35 cellular contexts compared by ENCODE assay signal in genomic region chr7:7223250-7223649, GRCh38.
"Had no signal": no experiment of that assay in that cellular context is flagged by ENCODE, and none has a peak within 500 bp of the region (broad histone marks: within the 10 kb centered on the region; RNA-seq: fewer than 3 reads in every experiment).

No MANE protein-coding gene starts in this region.

- H3K4me3 ChIP-seq: ascending aorta, cardiac muscle cell, Peyer's patch had no signal

- ATAC-seq: PC-3, Right ventricle myocardium inferior, SK-N-SH treated with all-trans-retinoic acid at 6 μM for 48 hours, T-cell had no signal

- H3K4me1 ChIP-seq: Peyer's patch had no signal

- H3K9me3 ChIP-seq: Peyer's patch had no signal

- H3K4me3 Mint-ChIP-seq: activated B cell treated with CpG ODN at 0.5 μM for 24 hours; activated naive CD4-positive, alpha-beta T cell treated with anti-CD3 and anti-CD28 coated beads, Interleukin-2, amount 10 ng/mL, durations not matched to agents 7 days and 5 days; activated naive CD8-positive, alpha-beta T cell treated with anti-CD3 and anti-CD28 coated beads, Interleukin-2, amount 10 ng/mL, durations not matched to agents 7 days and 5 days; activated T-helper 1 cell treated with anti-CD3 and anti-CD28 coated beads, Interleukin-12 subunit alpha, Interleukin-12 subunit beta, Interleukin-2, Interleukin-4 antibody, amounts not matched to agents 30 ng/mL and 10 ng/mL and 1 ng/mL, durations not matched to agents 14 hours and 24 hours and 36 hours; central memory CD8-positive, alpha-beta T cell; T-cell had no signal

- H3K36me3 ChIP-seq: ascending aorta, cardiac muscle cell, Peyer's patch had no signal

- DNase-seq: activated B cell treated with CpG ODN at 0.5 μM for 24 hours; activated CD4-positive, alpha-beta T cell treated with anti-CD3 and anti-CD28 coated beads for 48 hours; activated CD4-positive, CD25-positive, alpha-beta regulatory T cell treated with anti-CD3 and anti-CD28 coated beads, Interleukin-2, amount 50 U/mL, for 72 hours; activated gamma-delta T cell treated with Interleukin-2 at 50 U/mL for 16 hours; activated naive CD4-positive, alpha-beta T cell treated with anti-CD3 and anti-CD28 coated beads, Interleukin-2, amount 10 ng/mL, durations not matched to agents 7 days and 5 days; activated naive CD8-positive, alpha-beta T cell treated with anti-CD3 and anti-CD28 coated beads, Interleukin-2, amount 10 ng/mL, durations not matched to agents 7 days and 5 days; activated T-cell treated with anti-CD3 and anti-CD28 coated beads, Interleukin-2, amount 50 U/mL, for 1 hour; amygdala; KG1; MM.1S; MV-4-11; NCI-H1092; NCI-H1436 treated with DMSO at 0.1 percent for 48 hours; NCI-H1694 treated with DMSO at 0.1 percent for 48 hours; NCI-H2029; NCI-H2107; NCI-H2171; NCI-H510A; NCI-H526; NCI-H748 treated with DMSO at 0.1 percent for 48 hours; NK-92 treated with Interleukin-12 subunit alpha and Interleukin-12 subunit beta, amount 100 ng/mL, for 24 hours; PC-3; Peyer's patch; SIG-M5; T-cell; T-helper 2 cell; T-helper 9 cell had no signal

- H3K27ac Mint-ChIP-seq: activated B cell treated with CpG ODN at 0.5 μM for 24 hours; activated naive CD4-positive, alpha-beta T cell treated with anti-CD3 and anti-CD28 coated beads, Interleukin-2, amount 10 ng/mL, durations not matched to agents 7 days and 5 days; activated naive CD8-positive, alpha-beta T cell treated with anti-CD3 and anti-CD28 coated beads, Interleukin-2, amount 10 ng/mL, durations not matched to agents 7 days and 5 days; activated T-helper 1 cell treated with anti-CD3 and anti-CD28 coated beads, Interleukin-12 subunit alpha, Interleukin-12 subunit beta, Interleukin-2, Interleukin-4 antibody, amounts not matched to agents 30 ng/mL and 10 ng/mL and 1 ng/mL, durations not matched to agents 14 hours and 24 hours and 36 hours; T-cell had no signal

- H3K27me3 ChIP-seq: ascending aorta, cardiac muscle cell, Peyer's patch had no signal

- H3K9me3 Mint-ChIP-seq: activated B cell treated with CpG ODN at 0.5 μM for 24 hours; activated naive CD4-positive, alpha-beta T cell treated with anti-CD3 and anti-CD28 coated beads, Interleukin-2, amount 10 ng/mL, durations not matched to agents 7 days and 5 days; activated naive CD8-positive, alpha-beta T cell treated with anti-CD3 and anti-CD28 coated beads, Interleukin-2, amount 10 ng/mL, durations not matched to agents 7 days and 5 days; activated T-helper 1 cell treated with anti-CD3 and anti-CD28 coated beads, Interleukin-12 subunit alpha, Interleukin-12 subunit beta, Interleukin-2, Interleukin-4 antibody, amounts not matched to agents 30 ng/mL and 10 ng/mL and 1 ng/mL, durations not matched to agents 14 hours and 24 hours and 36 hours; central memory CD8-positive, alpha-beta T cell; T-cell had no signal

- H3K27ac ChIP-seq: ascending aorta, cardiac muscle cell, Peyer's patch, RWPE1, VCaP had no signal

- H3K27me3 Mint-ChIP-seq: activated B cell treated with CpG ODN at 0.5 μM for 24 hours; activated naive CD4-positive, alpha-beta T cell treated with anti-CD3 and anti-CD28 coated beads, Interleukin-2, amount 10 ng/mL, durations not matched to agents 7 days and 5 days; activated naive CD8-positive, alpha-beta T cell treated with anti-CD3 and anti-CD28 coated beads, Interleukin-2, amount 10 ng/mL, durations not matched to agents 7 days and 5 days; central memory CD8-positive, alpha-beta T cell; T-cell had no signal
